In genomic region chr1:24642481-24643361, GRCh38 we compare ENCODE assay signal across 8 cellular contexts. TPM values are rescaled to one million over a fixed set of nuclear protein-coding genes. Genes with fewer than 3 reads are reported as not detected.
DNase-seq lines count a peak whose midpoint lies in the region; ATAC-seq and TF ChIP-seq lines count a peak whose summit lies in the region.

Gene SRRM1 (plus strand): TSS chr1:24643302. CDS start chr1:24643327, 25 bp downstream.

- H3K4me1 ChIP-seq in adipocyte (ENCODE audit: control insufficient read depth, insufficient read depth, low read length) (peaks cover 32% of the 10 kb centered on the region), cardiac muscle cell (ENCODE audit: low read depth) (peaks cover 9% of the 10 kb centered on the region), parathyroid adenoma (peaks cover 2% of the 10 kb centered on the region), tibial nerve (peaks cover 0 to 48% (median 20%) of the 10 kb centered on the region in 4 donors)

- H3K27me3 ChIP-seq in adipocyte (replicated peaks; ENCODE audit: control insufficient read depth, insufficient read depth, low read length) = no peaks in the 10 kb centered on the region
- H3K27me3 ChIP-seq in cardiac muscle cell = no peaks in the 10 kb centered on the region
- no peaks in the 10 kb centered on the region for H3K27me3 ChIP-seq in parathyroid adenoma (ENCODE audit: control insufficient read depth, insufficient read depth, low read length)
- H3K27me3 ChIP-seq in tibial nerve = no peaks in the 10 kb centered on the region

- peak within 1 kb of the TSS; percentile 91 for H2AFZ ChIP-seq in parathyroid adenoma

- H3K79me2 ChIP-seq in parathyroid adenoma = peaks cover 14% of the 10 kb centered on the region

- H3K27ac ChIP-seq in cardiac muscle cell (peak within 1 kb of the TSS; percentile 99), parathyroid adenoma (peak within 1 kb of the TSS; percentile 99), tibial nerve (peak within 1 kb of the TSS; percentile 98 to 100 (median 100))

- peak within 1 kb of the TSS; percentile 87 for H3K4me3 ChIP-seq in adipocyte (ENCODE audit: low read length)
- peak within 1 kb of the TSS; percentile 90 for H3K4me3 ChIP-seq in cardiac muscle cell
- H3K4me3 ChIP-seq in parathyroid adenoma (ENCODE audit: low read depth, low read length) = peak within 1 kb of the TSS; percentile 94
- peak within 1 kb of the TSS; percentile 90 to 99 (median 94) for H3K4me3 ChIP-seq in tibial nerve

- TF ChIP-seq CTCF in GM12873 (IDR thresholded peaks at IDR 0.05; ENCODE audit: insufficient read depth, low read depth, low read length, missing control alignments) (peak; percentile 26), cardiac muscle cell (IDR thresholded peaks at IDR 0.05; ENCODE audit: low read depth, low read length) (no peak), parathyroid adenoma (IDR thresholded peaks at IDR 0.05) (no peak), tibial nerve (IDR thresholded peaks at IDR 0.05) (peak in 2 of 5 experiments; percentile 53 to 55)

- peak within 1 kb of the TSS; percentile 77 for H3K4me2 ChIP-seq in parathyroid adenoma (ENCODE audit: low read length)

- peak; percentile 90 for ATAC-seq in HG02763 (IDR thresholded peaks at IDR 0.05; ENCODE audit: unreplicated experiment)

- H3K9me3 ChIP-seq in adipocyte (ENCODE audit: control insufficient read depth, low read length) (no peaks in the 10 kb centered on the region), cardiac muscle cell (ENCODE audit: low read depth) (no peaks in the 10 kb centered on the region), parathyroid adenoma (ENCODE audit: control insufficient read depth, low read length) (no peaks in the 10 kb centered on the region), tibial nerve (no peaks in the 10 kb centered on the region)

- H3K36me3 ChIP-seq in adipocyte (ENCODE audit: control insufficient read depth, insufficient read depth, low read length, severe bottlenecking) = peaks cover 19% of the 10 kb centered on the region
- peaks cover 18% of the 10 kb centered on the region for H3K36me3 ChIP-seq in cardiac muscle cell
- no peaks in the 10 kb centered on the region for H3K36me3 ChIP-seq in parathyroid adenoma (ENCODE audit: control insufficient read depth, insufficient read depth, low read length)
- peaks cover under 1 to 25% (median 10%) of the 10 kb centered on the region in 3 donors for H3K36me3 ChIP-seq in tibial nerve

- DNase-seq in NCI-H1436 (lab: John Stamatoyannopoulos, UW) (peak; percentile 99), T follicular helper cell (ENCODE audit: low read depth) (peak; percentile 99), adipocyte (ENCODE audit: low read depth) (peak; percentile 100), cardiac muscle cell (ENCODE audit: low read depth in 1 of 2, low spot score in 1 of 2) (peak; percentile 99 to 100), tibial nerve (ENCODE audit: low spot score in 2 of 2) (peak; percentile 97 to 98)

- H3K9ac ChIP-seq in adipocyte (ENCODE audit: low read length) (peak within 1 kb of the TSS; percentile 98), parathyroid adenoma (peak within 1 kb of the TSS; percentile 94)

- TF ChIP-seq POLR2A in tibial nerve (IDR thresholded peaks at IDR 0.05) = peak; percentile 99

- TF ChIP-seq EP300 in tibial nerve (IDR thresholded peaks at IDR 0.05) = peak; percentile 89 to 100

- WGBS in tibial nerve, 2 donors = 0% methylated on average over 24 to 78 of the region's 95 CpGs

RNA-seq across cellular contexts. Expression of gene SRRM1, which starts in this region (rescaled TPM):
- 75.4 and 133 TPM in 2 replicates for total RNA-seq in cardiac muscle cell
- 139 and 217 TPM in 2 replicates for polyA plus RNA-seq in cardiac muscle cell
- 100 to 1,000 TPM; 106 to 164 (median 152) TPM for total RNA-seq in tibial nerve

Comparison
In these comparisons a context has a peak if more than half of its experiments do, and no peak if none do; other contexts are left out.
1. Peak in every context shown above with its lines: DNase-seq, ATAC-seq, H3K4me3 ChIP-seq and H3K27ac ChIP-seq.